In the genomic region with DNA sequence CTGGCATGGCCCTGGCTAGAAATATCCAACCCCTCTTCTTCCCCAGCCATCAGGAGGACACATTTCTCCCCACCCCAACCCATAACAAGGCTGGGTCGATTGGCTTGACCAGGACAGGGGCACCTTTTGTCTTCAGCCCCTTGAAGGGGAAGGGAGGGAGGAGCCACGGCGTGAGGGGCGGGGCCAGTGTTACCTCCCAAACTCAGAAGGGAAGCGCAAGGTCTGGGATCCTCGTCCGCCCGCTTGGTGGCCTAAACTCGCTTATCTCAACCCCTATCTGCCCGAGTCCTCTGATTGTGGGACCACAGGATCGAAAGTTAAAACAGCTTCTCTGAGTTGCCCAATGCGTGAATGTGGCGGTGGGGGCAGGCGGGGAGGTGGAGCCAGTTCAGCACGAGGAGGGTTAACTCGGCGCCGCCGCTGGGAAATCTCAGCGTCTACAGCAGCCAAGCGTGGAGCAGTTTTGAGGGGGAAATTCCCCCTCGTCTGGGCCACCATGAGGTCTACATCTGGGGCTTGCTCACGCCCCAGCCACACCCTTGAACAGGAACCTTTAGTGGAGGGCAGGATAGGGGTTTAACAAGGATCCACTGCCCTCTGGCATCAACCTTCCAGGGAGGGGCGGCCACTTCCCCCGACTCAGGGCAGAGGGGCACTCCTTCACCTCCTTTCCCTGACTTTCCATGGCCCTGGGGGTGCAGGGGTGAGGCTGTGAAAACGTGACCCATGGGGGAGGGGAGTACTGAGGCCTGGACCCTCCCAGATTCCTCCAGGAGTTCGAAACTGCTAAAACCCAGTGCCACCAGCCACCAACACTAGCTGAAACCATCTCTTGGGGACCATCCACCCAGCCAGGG, we compare ENCODE assay signal across 8 cellular contexts. TPM values are rescaled to one million over a fixed set of nuclear protein-coding genes. Genes with fewer than 3 reads are reported as not detected.
DNase-seq lines count a peak whose midpoint lies in the region; ATAC-seq and TF ChIP-seq lines count a peak whose summit lies in the region.

No MANE protein-coding gene starts in this region.

- peak overlapping the region; percentile 54 for H2AFZ ChIP-seq in KMS-11 (ENCODE audit: low read depth)

- peaks cover 0 to 5% (median 0%) of the 10 kb centered on the region in 7 donors for H3K9me3 Mint-ChIP-seq in CD4-positive, CD25-positive, alpha-beta regulatory T cell

- peak; percentile 43 to 71 (median 71) for DNase-seq in CD4-positive, CD25-positive, alpha-beta regulatory T cell
- peak; percentile 72 for DNase-seq in GM20000 (ENCODE audit: low spot score)
- peak; percentile 64 for DNase-seq in activated CD4-positive, alpha-beta T cell treated with anti-CD3 and anti-CD28 coated beads for 1 hour
- DNase-seq in dermis blood vessel endothelial cell = peak; percentile 54
- DNase-seq in lung (ENCODE audit: low spot score) = peak; percentile 70
- DNase-seq in stimulated activated CD8-positive, alpha-beta memory T cell treated with anti-CD3 and anti-CD28 coated beads, Interleukin-2, amount 100 ng/mL, for 1 hour (ENCODE audit: low read depth in 2 of 2) = peak; percentile 30 to 54
- no peak for DNase-seq in KG1 (lab: John Stamatoyannopoulos, UW)

- H3K9ac ChIP-seq in KMS-11 = peak overlapping the region; percentile 62

- H3K4me2 ChIP-seq in KMS-11 = peak overlapping the region; percentile 79

- H3K4me3 ChIP-seq in CD4-positive, CD25-positive, alpha-beta regulatory T cell (ENCODE audit: low read depth, low read length) = peak overlapping the region; percentile 88
- H3K4me3 ChIP-seq in KMS-11 (IDR thresholded peaks at IDR 0.05; ENCODE audit: insufficient read depth, low read depth, low read length) (peak overlapping the region; percentile 40), lung (peak overlapping the region; percentile 88)

- TF ChIP-seq CTCF in GM20000 (IDR thresholded peaks at IDR 0.05; ENCODE audit: extremely low read depth, missing control alignments) (no peak), KMS-11 (conservative IDR thresholded peaks at IDR 0.05; ENCODE audit: low read depth, low read length) (no peak), lung (IDR thresholded peaks at IDR 0.05; ENCODE audit: control extremely low read depth, extremely low read depth) (no peak)

- peak overlapping the region; percentile 98 for H3K27ac ChIP-seq in CD4-positive, CD25-positive, alpha-beta regulatory T cell (ENCODE audit: insufficient read depth, low read length, poor library complexity, severe bottlenecking)
- peak overlapping the region; percentile 64 for H3K27ac ChIP-seq in KMS-11
- peak overlapping the region; percentile 92 to 99 for H3K27ac ChIP-seq in lung (ENCODE audit: low read depth in 1 of 2, low read length in 1 of 2)

- H3K27ac Mint-ChIP-seq in CD4-positive, CD25-positive, alpha-beta regulatory T cell = peak overlapping the region; percentile 98 to 99 (median 99)

- H3K36me3 ChIP-seq in CD4-positive, CD25-positive, alpha-beta regulatory T cell (ENCODE audit: control insufficient read depth, insufficient read depth, low read length) = peaks cover 31% of the 10 kb centered on the region
- H3K36me3 ChIP-seq in KMS-11 (ENCODE audit: insufficient read depth) (no peaks in the 10 kb centered on the region), lung (ENCODE audit: control insufficient read depth in 2 of 2, insufficient read depth in 2 of 2, low read length in 2 of 2) (peaks cover 0 to 28% of the 10 kb centered on the region in 2 donors)

- no peaks in the 10 kb centered on the region for H3K27me3 ChIP-seq in CD4-positive, CD25-positive, alpha-beta regulatory T cell (ENCODE audit: control insufficient read depth, insufficient read depth, low read length)
- no peaks in the 10 kb centered on the region for H3K27me3 ChIP-seq in KMS-11 (ENCODE audit: insufficient read depth, low read depth)
- no peaks in the 10 kb centered on the region for H3K27me3 ChIP-seq in lung (ENCODE audit: control insufficient read depth, insufficient read depth)

- peak in 1 of 2 donors; percentile 7 for ATAC-seq in CD4-positive, CD25-positive, alpha-beta regulatory T cell (ENCODE audit: low read depth in 2 of 2)
- ATAC-seq in lung (ENCODE audit: insufficient read depth, low FRiP score) = no peak

- no peaks in the 10 kb centered on the region for H4K20me1 ChIP-seq in KMS-11 (ENCODE audit: insufficient read depth)

- peaks cover 16% of the 10 kb centered on the region for H3K36me3 Mint-ChIP-seq in CD4-positive, CD25-positive, alpha-beta regulatory T cell

- H3K4me3 Mint-ChIP-seq in CD4-positive, CD25-positive, alpha-beta regulatory T cell = peak overlapping the region; percentile 91 to 100 (median 97)

- H3K4me1 Mint-ChIP-seq in CD4-positive, CD25-positive, alpha-beta regulatory T cell = peaks cover 0 to 60% (median 40%) of the 10 kb centered on the region in 4 donors

- H3K79me2 ChIP-seq in KMS-11 (ENCODE audit: insufficient read depth, low read depth) = no peaks in the 10 kb centered on the region; the same call in 1 of the 2 replicates

- H3K9me3 ChIP-seq in CD4-positive, CD25-positive, alpha-beta regulatory T cell (ENCODE audit: control insufficient read depth in 2 of 2, low read length in 2 of 2) = no peaks in the 10 kb centered on the region
- H3K9me3 ChIP-seq in lung (ENCODE audit: control insufficient read depth in 2 of 2, insufficient read depth in 1 of 2, low read length in 1 of 2) = no peaks in the 10 kb centered on the region

- WGBS in lung, 2 donors = 0 to 1% methylated on average over 27 of the region's 27 CpGs

- H3K27me3 Mint-ChIP-seq in CD4-positive, CD25-positive, alpha-beta regulatory T cell = peaks cover 14% of the 10 kb centered on the region

- peaks cover 48% of the 10 kb centered on the region for H3K4me1 ChIP-seq in CD4-positive, CD25-positive, alpha-beta regulatory T cell (ENCODE audit: control insufficient read depth, insufficient read depth, low read length, poor library complexity, severe bottlenecking)
- H3K4me1 ChIP-seq in KMS-11 (ENCODE audit: low read depth, poor library complexity, severe bottlenecking) (peaks cover 19% of the 10 kb centered on the region), lung (ENCODE audit: control insufficient read depth in 2 of 2, insufficient read depth in 2 of 2, low read length in 2 of 2) (peaks cover 0 to 8% of the 10 kb centered on the region in 2 donors)

RNA-seq across cellular contexts. Expression of gene STAT6, which starts 0.7 kb away (rescaled TPM):
- total RNA-seq in CD4-positive, CD25-positive, alpha-beta regulatory T cell = 215 TPM
- 10 to 100 TPM; 69.2 to 81.6 (median 76.4) TPM for polyA plus RNA-seq in CD4-positive, CD25-positive, alpha-beta regulatory T cell
- total RNA-seq in dermis blood vessel endothelial cell (39.6 and 40.5 TPM in 2 replicates), lung (100 to 1,000 TPM; 118 to 216 TPM)
- polyA plus RNA-seq in lung = 100 to 1,000 TPM; 150 to 199 TPM

RNA-seq across cellular contexts. Expression of gene LRP1, which starts 17.9 kb away (rescaled TPM):
- total RNA-seq in CD4-positive, CD25-positive, alpha-beta regulatory T cell = 3.9 TPM
- under 1 TPM in 3 of 4 donors, not detected in 1; 0.13 to 0.24 (median 0.18) TPM for polyA plus RNA-seq in CD4-positive, CD25-positive, alpha-beta regulatory T cell
- total RNA-seq in dermis blood vessel endothelial cell = 1.7 and 3.2 TPM in 2 replicates
- total RNA-seq in lung = 100 to 1,000 TPM; 166 to 338 TPM
- polyA plus RNA-seq in lung = 10 to 100 TPM; 52.6 to 77.4 TPM

RNA-seq across cellular contexts. Expression of gene NAB2, which starts 21.5 kb away (rescaled TPM):
- 7.5 TPM for total RNA-seq in CD4-positive, CD25-positive, alpha-beta regulatory T cell
- 1 to 10 TPM in 2 of 4 donors, under 1 TPM in 2; 0.31 to 1.2 (median 0.90) TPM for polyA plus RNA-seq in CD4-positive, CD25-positive, alpha-beta regulatory T cell
- total RNA-seq in dermis blood vessel endothelial cell = 9.6 and 26.9 TPM in 2 replicates
- total RNA-seq in lung = 10 to 100 TPM; 45.2 to 51.3 TPM
- 10 to 100 TPM; 16.7 to 32.5 TPM for polyA plus RNA-seq in lung

RNA-seq across cellular contexts. Expression of gene NEMP1, which starts 31.8 kb away (rescaled TPM):
- 14.7 TPM for total RNA-seq in CD4-positive, CD25-positive, alpha-beta regulatory T cell
- 1 to 10 TPM; 3.1 to 7.1 (median 4.7) TPM for polyA plus RNA-seq in CD4-positive, CD25-positive, alpha-beta regulatory T cell
- 7.8 and 10.7 TPM in 2 replicates for total RNA-seq in dermis blood vessel endothelial cell
- 10 to 100 TPM; 10.6 to 14.3 TPM for total RNA-seq in lung
- polyA plus RNA-seq in lung = 1 to 10 TPM; 3.7 to 4.8 TPM

RNA-seq across cellular contexts. Expression of gene LRP1-AS, which starts 37.0 kb away (rescaled TPM):
- total RNA-seq in CD4-positive, CD25-positive, alpha-beta regulatory T cell = not detected
- polyA plus RNA-seq in CD4-positive, CD25-positive, alpha-beta regulatory T cell = not detected
- total RNA-seq in dermis blood vessel endothelial cell (not detected in 2 replicates), lung (not detected)
- polyA plus RNA-seq in lung = not detected

Comparison
In these comparisons a context has a peak if more than half of its experiments do, and no peak if none do; other contexts are left out.
1. RNA of gene LRP1, which starts 17.9 kb away (total RNA-seq): 166 to 338 TPM in lung; 3.9 TPM in CD4-positive, CD25-positive, alpha-beta regulatory T cell (single experiment) and 1.7 to 3.2 TPM in dermis blood vessel endothelial cell; every median in the first group is over 10 times any median in the second.
2. Peak in every context shown above with its lines, with median percentiles within 50 percentile points of each other: H3K27ac ChIP-seq and H3K4me3 ChIP-seq.